ENCODE assay signal across 13 cellular contexts in the genomic region with DNA sequence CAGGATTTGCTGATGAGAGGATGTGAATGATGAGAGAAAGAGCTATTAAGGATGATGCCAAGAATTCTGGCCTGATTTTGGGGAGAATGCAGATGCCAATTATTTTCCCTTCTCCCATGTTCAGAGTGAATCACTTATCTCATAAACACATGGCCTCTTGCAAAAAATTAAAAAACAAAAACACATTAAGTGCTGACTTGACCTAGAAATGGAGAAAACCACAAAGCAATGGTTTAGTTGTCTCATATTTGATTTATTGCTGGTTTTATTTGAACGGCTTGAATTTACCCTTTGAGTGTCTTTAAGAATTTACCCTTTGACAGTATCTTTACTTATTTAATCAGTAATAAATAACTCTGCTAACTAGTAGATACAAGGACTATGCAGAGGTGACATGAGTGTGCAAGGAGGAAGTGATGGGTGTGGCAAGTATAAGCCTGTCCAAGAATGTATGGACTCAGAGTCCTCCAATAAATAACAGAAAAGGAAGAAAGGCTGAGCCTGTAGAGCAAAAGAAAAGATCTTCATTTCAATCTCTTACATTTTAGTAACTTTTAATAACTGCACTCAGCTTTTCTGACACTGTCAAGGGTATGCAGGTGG.
DNase-seq lines count a peak whose midpoint lies in the region; ATAC-seq and TF ChIP-seq lines count a peak whose summit lies in the region.
"Had no signal": no experiment of that assay in that cellular context is flagged by ENCODE, and none has a peak within 500 bp of the region (broad histone marks: within the 10 kb centered on the region; RNA-seq: fewer than 3 reads in every experiment).

No MANE protein-coding gene starts in this region.

- H3K36me3 ChIP-seq in left ventricle myocardium inferior (no peaks in the 10 kb centered on the region), SU-DHL-6 (ENCODE audit: low read length) (peaks cover 9% of the 10 kb centered on the region), transverse colon (no peaks in the 10 kb centered on the region)

- intact Hi-C loops in left ventricle myocardium inferior (cut with micrococcal nuclease) (loop anchor here (5.0 kb wide), 1 partner anchor 247 kb away; no protein-coding TSS in a partner anchor), left ventricle myocardium superior (cut with micrococcal nuclease) (loop anchor here (10.0 kb wide), 1 partner anchor 149 kb away; no protein-coding TSS in a partner anchor), transverse colon (cut with DNase I; ENCODE audit: low total_unique reads) (loop anchor here (10.0 kb wide), 1 partner anchor 159 kb away; a partner anchor contains a TSS)

- no peak overlapping the region for H3K9ac ChIP-seq in SU-DHL-6 (ENCODE audit: low read length)
- H3K9ac ChIP-seq: BLaER1 had no signal

- no peaks in the 10 kb centered on the region for H3K9me3 ChIP-seq in left ventricle myocardium inferior (replicated peaks)
- no peaks in the 10 kb centered on the region for H3K9me3 ChIP-seq in SU-DHL-6 (ENCODE audit: insufficient read depth, low read length)
- H3K9me3 ChIP-seq in transverse colon = no peaks in the 10 kb centered on the region
- H3K9me3 ChIP-seq: BLaER1 had no signal

- peaks cover 51% of the 10 kb centered on the region for H3F3A ChIP-seq in SU-DHL-6 (ENCODE audit: insufficient read depth)

- TF ChIP-seq CTCF in left ventricle myocardium inferior (IDR thresholded peaks at IDR 0.05; ENCODE audit: borderline replicate concordance) = no peak
- no peak for TF ChIP-seq CTCF in SU-DHL-6 (IDR thresholded peaks at IDR 0.05; ENCODE audit: insufficient read depth, low read length, poor library complexity, severe bottlenecking)
- no peak for TF ChIP-seq CTCF in fibroblast of villous mesenchyme (IDR thresholded peaks at IDR 0.05; ENCODE audit: insufficient read depth, low read depth, low read length)
- TF ChIP-seq CTCF in transverse colon (IDR thresholded peaks at IDR 0.05) = no peak

- TF ChIP-seq EP300 in transverse colon (IDR thresholded peaks at IDR 0.05; ENCODE audit: low read depth) = no peak

- no peak for TF ChIP-seq POLR2A in transverse colon (IDR thresholded peaks at IDR 0.05)

- no peaks in the 10 kb centered on the region for H4K20me1 ChIP-seq in SU-DHL-6 (ENCODE audit: low read depth, low read length)
- H4K20me1 ChIP-seq: BLaER1 had no signal

- no peak for ATAC-seq in left ventricle myocardium superior
- no peak for ATAC-seq in GM21423 (IDR thresholded peaks at IDR 0.05; ENCODE audit: unreplicated experiment)
- ATAC-seq: Right ventricle myocardium inferior; stimulated activated naive B cell treated with anti-CD40 and anti-IgM and Interleukin-4, amounts not matched to agents 10 μg/mL and 1 μg/mL and 100 μg/mL, for 72 hours had no signal

- DNase-seq in left ventricle myocardium inferior (no peak), left ventricle myocardium superior (no peak), fibroblast of villous mesenchyme (ENCODE audit: low read depth) (peak; percentile 70), transverse colon (no peak), pons (ENCODE audit: low spot score) (no peak)
- no peak for DNase-seq in activated CD4-positive, CD25-positive, alpha-beta regulatory T cell (lab: John Stamatoyannopoulos, UW)
- DNase-seq: NCI-H2171; stimulated activated naive B cell treated with anti-CD40 and anti-IgM and Interleukin-4, amounts not matched to agents 10 μg/mL and 1 μg/mL and 100 μg/mL, for 72 hours had no signal

- H3K4me1 ChIP-seq in left ventricle myocardium inferior = peaks cover 58% of the 10 kb centered on the region
- H3K4me1 ChIP-seq in transverse colon = peaks cover 17 to 59% (median 25%) of the 10 kb centered on the region in 4 donors

- no peaks in the 10 kb centered on the region for H3K9me2 ChIP-seq in SU-DHL-6 (replicated peaks; ENCODE audit: insufficient read depth, low read length)

- H3K4me3 ChIP-seq in left ventricle myocardium inferior = no peak overlapping the region
- H3K4me3 ChIP-seq in SU-DHL-6 (ENCODE audit: insufficient read depth, low read length, poor library complexity, severe bottlenecking) = no peak overlapping the region
- H3K4me3 ChIP-seq in fibroblast of villous mesenchyme (ENCODE audit: low read depth, low read length) = no peak overlapping the region
- no peak overlapping the region for H3K4me3 ChIP-seq in transverse colon
- H3K4me3 ChIP-seq: BLaER1, lung had no signal

- no peaks in the 10 kb centered on the region for H3K79me2 ChIP-seq in SU-DHL-6 (ENCODE audit: insufficient read depth, low read length)

- H2AFZ ChIP-seq in SU-DHL-6 (ENCODE audit: low read depth, low read length, severe bottlenecking) = no peak overlapping the region

- in situ Hi-C loops in transverse colon (cut with MboI; ENCODE audit: low pct_ligation_motif_present in 1 of 4, low pct_unique_long_range_greater_than_20kb in 1 of 4, low sequenced_read_pairs in 3 of 4) = loop anchor here in 2 of 4 donors (10.0 kb wide), 2 partner anchors 149 to 159 kb away; a partner anchor contains a TSS

- no peak overlapping the region for H3K4me2 ChIP-seq in SU-DHL-6 (ENCODE audit: low read depth, low read length, poor library complexity, severe bottlenecking)
- H3K4me2 ChIP-seq: BLaER1 had no signal

- H3K27me3 ChIP-seq in left ventricle myocardium inferior (ENCODE audit: low read depth) = no peaks in the 10 kb centered on the region
- H3K27me3 ChIP-seq in SU-DHL-6 (ENCODE audit: low read length) = no peaks in the 10 kb centered on the region
- H3K27me3 ChIP-seq in transverse colon = no peaks in the 10 kb centered on the region
- H3K27me3 ChIP-seq: BLaER1 had no signal

- peak overlapping the region; percentile 41 for H3K27ac ChIP-seq in left ventricle myocardium inferior (replicated peaks)
- peak overlapping the region; percentile 11 for H3K27ac ChIP-seq in SU-DHL-6 (ENCODE audit: low read depth, low read length)
- peak overlapping the region; percentile 64 to 80 (median 68) for H3K27ac ChIP-seq in transverse colon
- H3K27ac ChIP-seq: BLaER1 had no signal

- 20 to 31% methylated on average over 1 of the region's 1 CpG for WGBS in transverse colon (ENCODE audit: low coverage in 1 of 2), 2 donors

Comparison
In these comparisons a context has a peak if more than half of its experiments do, and no peak if none do; other contexts are left out.
1. H3K27ac ChIP-seq: peak in every context shown above with its lines; median percentile 68 in transverse colon; 41 in left ventricle myocardium inferior; 11 in SU-DHL-6.